In genomic region chr17:36211639-36212605, GRCh38 we compare ENCODE assay signal across 9 cellular contexts. TPM values are rescaled to one million over a fixed set of nuclear protein-coding genes. Genes with fewer than 3 reads are reported as not detected.
"Had no signal": no experiment of that assay in that cellular context is flagged by ENCODE, and none has a peak within 500 bp of the region (broad histone marks: within the 10 kb centered on the region; RNA-seq: fewer than 3 reads in every experiment).

No MANE protein-coding gene starts in this region.

RNA-seq across cellular contexts. Expression of gene CCL4L2, which starts 1.1 kb away (rescaled TPM):
- total RNA-seq: dermis blood vessel endothelial cell, esophagus mucosa, fibroblast of villous mesenchyme, lung microvascular endothelial cell, renal cortical epithelial cell, SK-MEL-5 had no signal
- polyA plus RNA-seq: neural cell had no signal

RNA-seq across cellular contexts. Expression of gene CCL3L1, which starts 15.4 kb away (rescaled TPM):
- total RNA-seq: dermis blood vessel endothelial cell, esophagus mucosa, fibroblast of villous mesenchyme, lung microvascular endothelial cell, renal cortical epithelial cell, SK-MEL-5 had no signal
- polyA plus RNA-seq: neural cell had no signal

RNA-seq across cellular contexts. Expression of gene TBC1D3B, which starts 35.5 kb away (rescaled TPM):
- total RNA-seq: mononuclear cell, skeletal muscle tissue had no signal

RNA-seq across cellular contexts. Expression of gene TBC1D3I, which starts 52.4 kb away (rescaled TPM):
- total RNA-seq: fibroblast of villous mesenchyme, mononuclear cell, SK-MEL-5 had no signal
